Comparison of ENCODE assay signal across 8 cellular contexts in genomic region chr17:8187517-8188407, GRCh38. TPM values are rescaled to one million over a fixed set of nuclear protein-coding genes. Genes with fewer than 3 reads are reported as not detected.
DNase-seq lines count a peak whose midpoint lies in the region; ATAC-seq, FAIRE-seq and TF ChIP-seq lines count a peak whose summit lies in the region.

No MANE protein-coding gene starts in this region.

- TF ChIP-seq POLR2A in GM12892 (IDR thresholded peaks at IDR 0.05; ENCODE audit: low read depth, low read length), result peak; percentile 69

- DNase-seq in GM12892 (ENCODE audit: insufficient read length) (no peak), NCI-H524 treated with DMSO at 0.1 percent for 48 hours (lab: John Stamatoyannopoulos, UW) (peak; percentile 79), dermis blood vessel endothelial cell (peak; percentile 98), left kidney (ENCODE audit: low read depth, low spot score) (peak; percentile 98)
- DNase-seq in activated CD4-positive, alpha-beta T cell treated with anti-CD3 and anti-CD28 coated beads for 48 hours, result peak; percentile 96
- peak; percentile 75 to 91 (median 85) for DNase-seq in stimulated activated CD4-positive, alpha-beta T cell treated with anti-CD3 and anti-CD28 coated beads, Interleukin-1b, Interleukin-23, amount 100 ng/mL, for 24 hours (ENCODE audit: low read depth in 4 of 4, low spot score in 1 of 4)

- peak; percentile 22 for ATAC-seq in HG03439 (IDR thresholded peaks at IDR 0.05; ENCODE audit: unreplicated experiment)
- ATAC-seq in GM21825 (IDR thresholded peaks at IDR 0.05; ENCODE audit: unreplicated experiment), result no peak

- peak; percentile 9 for FAIRE-seq in GM12892 (lab: Jason Lieb, UNC)

RNA-seq across cellular contexts. Expression of gene BORCS6, which starts 2.2 kb away (rescaled TPM):
- 2.0 TPM for polyA plus RNA-seq in GM12892 (2012; ENCODE audit: missing spikeins)
- 16.6 and 18.9 TPM in 2 replicates for total RNA-seq in dermis blood vessel endothelial cell

RNA-seq across cellular contexts. Expression of gene TMEM107, which starts 11.6 kb away (rescaled TPM):
- polyA plus RNA-seq in GM12892 (2012; ENCODE audit: missing spikeins), result 22.7 TPM
- total RNA-seq in dermis blood vessel endothelial cell, result 13.0 and 17.5 TPM in 2 replicates

RNA-seq across cellular contexts. Expression of gene AURKB, which starts 22.6 kb away (rescaled TPM):
- 62.4 TPM for polyA plus RNA-seq in GM12892 (2012; ENCODE audit: missing spikeins)
- 15.3 and 58.0 TPM in 2 replicates for total RNA-seq in dermis blood vessel endothelial cell

RNA-seq across cellular contexts. Expression of gene VAMP2, which starts 25.0 kb away (rescaled TPM):
- 32.1 TPM for polyA plus RNA-seq in GM12892 (2012; ENCODE audit: missing spikeins)
- total RNA-seq in dermis blood vessel endothelial cell, result 4.4 and 5.2 TPM in 2 replicates

RNA-seq across cellular contexts. Expression of gene PER1, which starts 35.6 kb away (rescaled TPM):
- 11.8 TPM for polyA plus RNA-seq in GM12892 (2012; ENCODE audit: missing spikeins)
- 7.7 and 18.7 TPM in 2 replicates for total RNA-seq in dermis blood vessel endothelial cell
